ENCODE assay signal across 26 cellular contexts in the genomic region with DNA sequence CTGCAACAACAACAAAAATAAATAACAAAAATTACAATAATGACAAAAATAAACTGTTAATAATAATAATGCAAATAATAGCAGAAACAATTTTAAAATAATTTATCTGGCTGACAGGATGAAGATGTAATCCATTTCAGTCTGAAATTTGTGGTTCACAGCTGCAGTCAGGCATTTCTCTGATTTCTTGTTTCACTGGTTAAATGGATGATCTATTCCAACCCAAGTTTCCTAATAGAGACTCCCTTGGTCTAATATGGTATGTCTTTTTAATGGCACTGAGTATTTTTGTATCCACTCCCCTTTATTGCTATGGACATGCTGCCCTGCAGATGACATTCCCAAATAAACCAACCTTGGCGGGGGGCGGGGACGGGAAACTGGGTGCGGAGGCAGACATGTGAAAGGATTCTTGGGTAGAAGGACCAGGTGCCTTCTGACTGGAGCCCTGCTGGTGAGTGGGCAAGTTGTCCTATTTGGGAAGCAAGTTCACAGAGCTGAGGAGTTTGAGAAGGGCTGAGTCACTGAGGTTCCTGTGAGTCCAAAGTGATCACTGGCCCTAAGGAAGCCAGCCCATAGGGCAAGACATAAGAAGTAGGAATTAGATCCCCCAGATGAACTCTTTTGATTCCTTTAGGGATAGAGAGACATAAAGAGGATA. TPM values are rescaled to one million over a fixed set of nuclear protein-coding genes. Genes with fewer than 3 reads are reported as not detected.
DNase-seq lines count a peak whose midpoint lies in the region; ATAC-seq and TF ChIP-seq lines count a peak whose summit lies in the region.
"Had no signal": no experiment of that assay in that cellular context is flagged by ENCODE, and none has a peak within 500 bp of the region (broad histone marks: within the 10 kb centered on the region; RNA-seq: fewer than 3 reads in every experiment).

No MANE protein-coding gene starts in this region.

- no peak for TF ChIP-seq RAD21 in neural cell (conservative IDR thresholded peaks at IDR 0.05)

- intact Hi-C loops in CD14-positive monocyte (cut with micrococcal nuclease): no loop called here

- H3K4me3 Mint-ChIP-seq in GM23338 (peak overlapping the region; percentile 8; the same call in 2 of the 3 replicates), CD14-positive monocyte (peak overlapping the region in 1 of 2 donors; percentile 52), glutamatergic neuron (ENCODE audit: unreplicated experiment) (no peak overlapping the region)
- H3K4me3 Mint-ChIP-seq: CD4-positive, CD25-positive, alpha-beta regulatory T cell; stimulated activated memory B cell treated with anti-CD40 and anti-IgM and Interleukin-4, amounts not matched to agents 10 μg/mL and 1 μg/mL and 100 μg/mL, for 72 hours had no signal

- peaks cover 46% of the 10 kb centered on the region for H3K4me1 Mint-ChIP-seq in GM23338
- H3K4me1 Mint-ChIP-seq in CD14-positive monocyte: peaks cover 7% of the 10 kb centered on the region
- peaks cover 7% of the 10 kb centered on the region for H3K4me1 Mint-ChIP-seq in glutamatergic neuron (ENCODE audit: low read depth, unreplicated experiment)

- H3K36me3 Mint-ChIP-seq in GM23338 (ENCODE audit: low read depth): 0 out of 3 replicates have a peak, but pooled peaks cover 3% of the 10 kb centered on the region
- H3K36me3 Mint-ChIP-seq in CD14-positive monocyte: peaks cover 2 to 8% of the 10 kb centered on the region in 2 donors
- H3K36me3 Mint-ChIP-seq in glutamatergic neuron (ENCODE audit: unreplicated experiment): no peaks in the 10 kb centered on the region
- H3K36me3 Mint-ChIP-seq: CD4-positive, CD25-positive, alpha-beta regulatory T cell; stimulated activated memory B cell treated with anti-CD40 and anti-IgM and Interleukin-4, amounts not matched to agents 10 μg/mL and 1 μg/mL and 100 μg/mL, for 72 hours had no signal

- no peak overlapping the region for H3K27ac ChIP-seq in GM23338 (ENCODE audit: low read depth)
- peak overlapping the region; percentile 69 for H3K27ac ChIP-seq in caudate nucleus (ENCODE audit: low read depth, low read length)
- peak overlapping the region; percentile 100 for H3K27ac ChIP-seq in neural cell (ENCODE audit: low read length)
- H3K27ac ChIP-seq: hepatocyte, lower lobe of right lung, neutrophil, prostate gland, skin epidermis, testis had no signal

- DNase-seq in GM23338 (ENCODE audit: low spot score) (peak; percentile 71), HT1080 (ENCODE audit: low read depth) (peak; percentile 20), caudate nucleus (lab: John Stamatoyannopoulos, UW) (peak in 4 of 61 donors; percentile 22 to 78 (median 40)), CD14-positive monocyte (ENCODE audit: low spot score) (no peak), NCI-H2081 treated with DMSO at 0.1 percent for 48 hours (lab: John Stamatoyannopoulos, UW) (no peak), glutamatergic neuron (no peak)
- DNase-seq: activated CD4-positive, alpha-beta T cell treated with anti-CD3 and anti-CD28 coated beads for 1 hour; activated naive CD4-positive, alpha-beta T cell treated with Interleukin-2 at 50 U/mL for 16 hours; activated T-cell treated with anti-CD3 and anti-CD28 coated beads, Interleukin-2, amount 50 U/mL, for 1 hour; CD4-positive, CD25-positive, alpha-beta regulatory T cell; central memory CD4-positive, alpha-beta T cell; lower lobe of right lung; NCI-H2171 treated with DMSO at 0.1 percent for 48 hours; NCI-H526 treated with DMSO at 0.1 percent for 48 hours; SHP77 treated with DMSO at 0.1 percent for 48 hours; stimulated activated CD4-positive, alpha-beta T cell treated with anti-CD3 and anti-CD28 coated beads, Interleukin-2, amount 100 ng/mL, for 24 hours; testis had no signal

- H3K4me1 ChIP-seq in GM23338 (ENCODE audit: insufficient read depth): peaks cover 58% of the 10 kb centered on the region
- H3K4me1 ChIP-seq: prostate gland, testis had no signal

- peaks cover 94% of the 10 kb centered on the region for H3K27me3 Mint-ChIP-seq in GM23338 (ENCODE audit: insufficient read depth, low read depth, poor library complexity)
- H3K27me3 Mint-ChIP-seq in CD14-positive monocyte (ENCODE audit: low read depth in 3 of 3): peaks cover 75 to 88% (median 78%) of the 10 kb centered on the region in 3 donors
- H3K27me3 Mint-ChIP-seq in glutamatergic neuron (ENCODE audit: unreplicated experiment): peaks cover 30% of the 10 kb centered on the region

- H3K9me3 Mint-ChIP-seq in GM23338 (peaks cover 3% of the 10 kb centered on the region; the same call in 2 of the 3 replicates), CD14-positive monocyte (peaks cover 10 to 31% (median 25%) of the 10 kb centered on the region in 7 donors), glutamatergic neuron (ENCODE audit: unreplicated experiment) (peaks cover 22% of the 10 kb centered on the region)

- H3K4me2 ChIP-seq in GM23338: peak overlapping the region; percentile 80
- peak overlapping the region; percentile 80 for H3K4me2 ChIP-seq in neural cell (ENCODE audit: low read length)
- H3K4me2 ChIP-seq: hepatocyte had no signal

- ATAC-seq in GM23338: peak; percentile 46
- ATAC-seq: HCT116; lower lobe of right lung; stimulated activated memory B cell treated with anti-CD40 and anti-IgM and Interleukin-4, amounts not matched to agents 10 μg/mL and 1 μg/mL and 100 μg/mL, for 72 hours had no signal

- no peaks in the 10 kb centered on the region for H3K9me3 ChIP-seq in neural cell (ENCODE audit: low read length)
- H3K9me3 ChIP-seq: lower lobe of right lung, neutrophil, prostate gland, testis had no signal

- H3K27ac Mint-ChIP-seq in GM23338 (no peak overlapping the region), CD14-positive monocyte (no peak overlapping the region), glutamatergic neuron (ENCODE audit: unreplicated experiment) (no peak overlapping the region)
- H3K27ac Mint-ChIP-seq: CD4-positive, CD25-positive, alpha-beta regulatory T cell; stimulated activated memory B cell treated with anti-CD40 and anti-IgM and Interleukin-4, amounts not matched to agents 10 μg/mL and 1 μg/mL and 100 μg/mL, for 72 hours had no signal

- H3K79me2 ChIP-seq in GM23338 (replicated peaks; ENCODE audit: insufficient read depth): no peaks in the 10 kb centered on the region
- peaks cover 100% of the 10 kb centered on the region for H3K79me2 ChIP-seq in neural cell (replicated peaks; ENCODE audit: insufficient read depth, low read length)
- H3K79me2 ChIP-seq: hepatocyte had no signal

- H3K9ac ChIP-seq in neural cell (ENCODE audit: low read length): peak overlapping the region; percentile 95

- H4K20me1 ChIP-seq in GM23338 (replicated peaks; ENCODE audit: insufficient read depth): peaks cover 8% of the 10 kb centered on the region
- H4K20me1 ChIP-seq in neural cell (ENCODE audit: insufficient read depth): no peaks in the 10 kb centered on the region

- TF ChIP-seq EP300 in neural cell (conservative IDR thresholded peaks at IDR 0.05; ENCODE audit: poor library complexity, severe bottlenecking): no peak

- TF ChIP-seq CTCF in GM23338 (conservative IDR thresholded peaks at IDR 0.05; ENCODE audit: low read depth in 2 of 2): no peak
- no peak for TF ChIP-seq CTCF in neural cell (IDR thresholded peaks at IDR 0.05; ENCODE audit: poor library complexity, severe bottlenecking)
- TF ChIP-seq CTCF in CD14-positive monocyte (IDR thresholded peaks at IDR 0.05): no peak
- no peak for TF ChIP-seq CTCF in glutamatergic neuron (IDR thresholded peaks at IDR 0.05; ENCODE audit: partially characterized antibody, unreplicated experiment)

- H3K27me3 ChIP-seq in GM23338 (ENCODE audit: insufficient read depth) (peaks cover 99% of the 10 kb centered on the region), neural cell (ENCODE audit: insufficient read depth, low read depth, low read length) (no peaks in the 10 kb centered on the region)
- H3K27me3 ChIP-seq: testis had no signal

- H3K9me2 ChIP-seq in GM23338 (ENCODE audit: insufficient read depth): 0 out of 2 replicates have a peak, but pooled peaks cover 1% of the 10 kb centered on the region
- H3K9me2 ChIP-seq in neural cell (ENCODE audit: insufficient read depth, low read length): no peaks in the 10 kb centered on the region

- H3K36me3 ChIP-seq in GM23338 (ENCODE audit: insufficient read depth) (no peaks in the 10 kb centered on the region), neural cell (ENCODE audit: insufficient read depth, low read length) (no peaks in the 10 kb centered on the region)
- H3K36me3 ChIP-seq: lower lobe of right lung, neutrophil, prostate gland had no signal

- H2AFZ ChIP-seq in GM23338 (no peak overlapping the region), neural cell (ENCODE audit: low read depth, low read length) (no peak overlapping the region)
- H2AFZ ChIP-seq: hepatocyte had no signal

- 0 out of 2 replicates have a peak, but pooled peaks cover 6% of the 10 kb centered on the region for H3F3A ChIP-seq in GM23338 (replicated peaks; ENCODE audit: low read depth)
- H3F3A ChIP-seq in neural cell (ENCODE audit: insufficient read depth, low read length, poor library complexity, severe bottlenecking): peaks cover 30% of the 10 kb centered on the region

- H3K4me3 ChIP-seq in GM23338 (0 out of 2 replicates have a peak overlapping the region, but pooled peaks have one; percentile 1), neural cell (ENCODE audit: low read length) (peak overlapping the region; percentile 89)
- H3K4me3 ChIP-seq: hepatocyte, lower lobe of right lung, prostate gland, skin epidermis, testis had no signal

TF ChIP-seq in neural cell, 6 proteins besides CTCF, POLR2A, EP300 and RAD21 (continues in another document):
- TF ChIP-seq MXI1 (conservative IDR thresholded peaks at IDR 0.05; ENCODE audit: poor library complexity, severe bottlenecking): no peak
- TF ChIP-seq POLR2AphosphoS5 (IDR thresholded peaks at IDR 0.05): peak; percentile 56
- peak; percentile 24 for TF ChIP-seq SMC3 (conservative IDR thresholded peaks at IDR 0.05; ENCODE audit: poor library complexity)

RNA-seq across cellular contexts. Expression of a gene that starts 14.4 kb away (rescaled TPM):
- 0.10 and 0.12 TPM in 2 replicates for total RNA-seq in GM23338 (2014; rRNA removed; shearing (Covaris generic))
- polyA plus RNA-seq in GM23338 (2016; fragmentation: Nextera tagmentation; extraction: Ambion mirVana): 0.05 and 0.07 TPM in 2 replicates
- total RNA-seq in HT1080 (2014; rRNA removed; shearing (Covaris generic)): not detected in 2 replicates
- polyA plus RNA-seq in HT1080 (2015; cell fraction: cytosol; rRNA removed): not detected in 2 replicates
- polyA plus RNA-seq in HT1080 (2015; cell fraction: nucleus; rRNA removed): not detected in 2 replicates
- polyA plus RNA-seq in neural cell: 53.5 and 54.0 TPM in 2 replicates
- polyA minus RNA-seq in neural cell: 66.0 and 87.2 TPM in 2 replicates
- not detected for polyA plus RNA-seq in CD14-positive monocyte
- total RNA-seq in glutamatergic neuron (ENCODE audit: unreplicated experiment): not detected
- total RNA-seq: CD4-positive, CD25-positive, alpha-beta regulatory T cell; fibroblast of villous mesenchyme; hepatocyte; lower lobe of right lung had no signal
- polyA plus RNA-seq: CD4-positive, CD25-positive, alpha-beta regulatory T cell; hepatocyte; keratinocyte had no signal

Comparison
In these comparisons a context has a peak if more than half of its experiments do, and no peak if none do; other contexts are left out.
1. DNase-seq: peak in GM23338 (single experiment) and HT1080 (single experiment); none in CD14-positive monocyte (single experiment), NCI-H2081 treated with DMSO at 0.1 percent for 48 hours (single experiment) and glutamatergic neuron (single experiment).